ENCODE assay signal across 9 cellular contexts in the genomic region with DNA sequence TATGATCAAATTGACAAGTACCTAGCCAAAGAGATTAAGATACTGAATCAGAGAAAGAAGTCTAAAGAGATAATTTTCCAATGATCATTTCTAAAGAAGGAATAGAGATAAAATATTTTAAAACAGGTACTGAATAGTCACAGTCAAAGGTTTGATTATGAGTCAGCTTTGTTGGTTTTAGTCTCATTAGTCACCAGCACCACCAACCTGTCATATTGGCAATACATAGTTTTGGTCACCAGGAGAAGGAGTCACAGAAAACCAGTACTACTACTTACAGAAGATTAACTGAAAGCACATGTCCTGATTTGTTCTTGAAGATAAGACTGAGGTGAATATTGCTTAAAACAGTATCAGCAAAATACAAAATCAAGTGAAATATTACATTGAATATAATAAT. TPM values are rescaled to one million over a fixed set of nuclear protein-coding genes. Genes with fewer than 3 reads are reported as not detected.
DNase-seq lines count a peak whose midpoint lies in the region; ATAC-seq and TF ChIP-seq lines count a peak whose summit lies in the region.
"Had no signal": no experiment of that assay in that cellular context is flagged by ENCODE, and none has a peak within 500 bp of the region (broad histone marks: within the 10 kb centered on the region; RNA-seq: fewer than 3 reads in every experiment).

No MANE protein-coding gene starts in this region.

- intact Hi-C loops in PC-9 (cut with micrococcal nuclease; ENCODE audit: unreplicated experiment) (loop anchor here (1.0 kb wide), 1 partner anchor 321 kb away; no protein-coding TSS in a partner anchor), upper lobe of right lung (cut with DNase I) (no loop called here)

- ATAC-seq in GM18867 (IDR thresholded peaks at IDR 0.05; ENCODE audit: unreplicated experiment) (peak; percentile 96), HG02970 (IDR thresholded peaks at IDR 0.05; ENCODE audit: low FRiP score, unreplicated experiment) (peak; percentile 72), HG03108 (IDR thresholded peaks at IDR 0.05; ENCODE audit: unreplicated experiment) (no peak), upper lobe of right lung (no peak)

- H3K4me2 ChIP-seq in PC-9, result peak overlapping the region; percentile 54

- DNase-seq in CD1c-positive myeloid dendritic cell (ENCODE audit: extremely low spot score) (peak; percentile 3), PC-9 (peak; percentile 31 to 85), fibroblast of the aortic adventitia (ENCODE audit: low read depth) (peak; percentile 60), upper lobe of right lung (no peak), GF-D8 (lab: John Stamatoyannopoulos, UW) (no peak)

- H3K27ac ChIP-seq in PC-9, result peak overlapping the region; percentile 62
- no peak overlapping the region for H3K27ac ChIP-seq in upper lobe of right lung
- H3K27ac ChIP-seq: SJCRH30 had no signal

- H3K9me3 ChIP-seq in PC-9 (ENCODE audit: insufficient read depth, low read depth) (no peaks in the 10 kb centered on the region), upper lobe of right lung (no peaks in the 10 kb centered on the region)
- H3K9me3 ChIP-seq: SJCRH30 had no signal

- H3F3A ChIP-seq in PC-9 (ENCODE audit: insufficient read depth, low read depth), result no peaks in the 10 kb centered on the region

- H3K4me1 ChIP-seq in PC-9 (replicated peaks; ENCODE audit: insufficient read depth) (peaks cover 17% of the 10 kb centered on the region), upper lobe of right lung (no peaks in the 10 kb centered on the region)

- H3K36me3 ChIP-seq in PC-9 (ENCODE audit: low read depth) (no peaks in the 10 kb centered on the region), upper lobe of right lung (no peaks in the 10 kb centered on the region)
- H3K36me3 ChIP-seq: SJCRH30 had no signal

- H3K9me2 ChIP-seq in PC-9 (ENCODE audit: insufficient read depth), result no peaks in the 10 kb centered on the region

- H3K4me3 ChIP-seq in PC-9 (no peak overlapping the region), fibroblast of the aortic adventitia (ENCODE audit: low read depth, low read length) (no peak overlapping the region), upper lobe of right lung (no peak overlapping the region)
- H3K4me3 ChIP-seq: SJCRH30 had no signal

- POLR2A ChIA-PET in PC-9 (lab: Charles Lee; ENCODE audit: unreplicated experiment), result interaction anchor here (0.6 kb wide), 1 partner anchor 296 kb away, joined by 7 read pairs; no protein-coding TSS in a partner anchor

- H4K20me1 ChIP-seq in PC-9 (ENCODE audit: insufficient read depth), result no peaks in the 10 kb centered on the region

- H3K79me2 ChIP-seq in PC-9 (ENCODE audit: low read depth), result no peaks in the 10 kb centered on the region

- H2AFZ ChIP-seq in PC-9, result no peak overlapping the region

- CTCF ChIA-PET in PC-9 (lab: Charles Lee), result no interaction called here

- BruUV-seq in PC-9 (replicated peaks; lab: Mats Ljungman, UMichigan), result no TSS peak

- H3K27me3 ChIP-seq in PC-9 (ENCODE audit: insufficient read depth, low read depth), result no peaks in the 10 kb centered on the region
- H3K27me3 ChIP-seq in upper lobe of right lung, result no peaks in the 10 kb centered on the region
- H3K27me3 ChIP-seq: SJCRH30 had no signal

- peak; percentile 42; the same call in 1 of the 2 replicates for TF ChIP-seq CTCF in PC-9 (conservative IDR thresholded peaks at IDR 0.05)
- peak; percentile 16 for TF ChIP-seq CTCF in fibroblast of the aortic adventitia (IDR thresholded peaks at IDR 0.05; ENCODE audit: insufficient read depth, low read length)
- no peak for TF ChIP-seq CTCF in upper lobe of right lung (IDR thresholded peaks at IDR 0.05)

RNA-seq across cellular contexts. Expression of gene ZEB1, which starts 34.6 kb away (rescaled TPM):
- total RNA-seq in PC-9 (2021) (1.0 and 1.4 TPM in 2 replicates), fibroblast of the aortic adventitia (ENCODE audit: low replicate concordance) (153 and 228 TPM in 2 replicates), upper lobe of right lung (55.2 TPM)

Comparison
In these comparisons a context has a peak if more than half of its experiments do, and no peak if none do; other contexts are left out.
1. DNase-seq: peak in CD1c-positive myeloid dendritic cell (single experiment), PC-9 (2 of 2) and fibroblast of the aortic adventitia (single experiment); none in upper lobe of right lung (single experiment) and GF-D8 (single experiment).
2. ATAC-seq: peak in GM18867 (single experiment) and HG02970 (single experiment); none in HG03108 (single experiment) and upper lobe of right lung (single experiment).
3. RNA of gene ZEB1, which starts 34.6 kb away (total RNA-seq): 153 to 228 TPM in fibroblast of the aortic adventitia and 55.2 TPM in upper lobe of right lung (single experiment); 1.0 to 1.4 TPM in PC-9; every median in the first group is over 10 times any median in the second.